In the genomic region with DNA sequence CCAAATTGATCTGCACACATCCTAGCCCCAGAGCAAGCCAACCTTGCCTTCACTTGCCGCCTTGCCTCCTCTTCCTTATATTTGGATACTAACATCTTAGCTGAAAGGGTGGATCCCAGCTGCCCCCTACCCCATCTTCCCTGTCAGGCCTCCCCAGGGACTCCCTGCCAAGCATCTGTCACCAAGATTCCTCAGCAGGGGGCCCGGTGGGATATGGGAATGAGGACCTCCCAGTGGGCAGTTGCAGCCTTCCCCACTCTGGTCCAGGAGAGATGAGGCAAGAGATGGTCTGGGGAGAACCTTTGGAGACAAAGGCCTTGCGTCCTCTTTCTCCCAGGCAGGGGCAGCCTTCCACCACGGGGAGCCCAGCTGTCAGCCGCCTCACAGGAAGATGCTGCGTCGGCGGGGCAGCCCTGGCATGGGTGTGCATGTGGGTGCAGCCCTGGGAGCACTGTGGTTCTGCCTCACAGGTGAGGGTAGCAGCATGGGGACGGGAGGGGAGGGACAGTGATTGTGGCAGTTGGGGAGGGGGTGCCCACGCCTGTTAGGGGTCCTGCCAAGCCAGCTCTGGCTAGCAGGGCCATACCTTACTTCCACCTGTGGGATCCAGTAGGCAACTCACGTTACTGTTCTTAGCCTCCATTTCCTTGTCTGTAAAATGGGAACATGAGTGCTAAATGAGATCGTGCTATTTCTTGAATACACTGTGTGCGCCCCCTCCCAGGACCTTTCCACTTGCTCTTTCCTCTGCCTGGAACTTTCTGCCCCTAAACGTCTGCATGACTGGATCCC, we compare ENCODE assay signal across 1 cellular context.
TF ChIP-seq lines count a peak whose summit lies in the region.

No MANE protein-coding gene starts in this region.

TF ChIP-seq in neural cell, 6 proteins besides CTCF, POLR2A, EP300 and RAD21 (continued from another document):
- TF ChIP-seq MXI1 (conservative IDR thresholded peaks at IDR 0.05; ENCODE audit: poor library complexity, severe bottlenecking) (no peak), TAF1 (IDR thresholded peaks at IDR 0.05; ENCODE audit: low read depth) (no peak)
